15 cellular contexts compared by ENCODE assay signal in genomic region chr9:131263701-131264100, GRCh38. TPM values are rescaled to one million over a fixed set of nuclear protein-coding genes. Genes with fewer than 3 reads are reported as not detected.
A peak's percentile ranks its signal among the peaks of the same experiment; 100 is the strongest.
DNase-seq lines count a peak whose midpoint lies in the region; ATAC-seq and TF ChIP-seq lines count a peak whose summit lies in the region.
"Had no signal": no experiment of that assay in that cellular context is flagged by ENCODE, and none has a peak within 500 bp of the region (broad histone marks: within the 10 kb centered on the region; RNA-seq: fewer than 3 reads in every experiment).

No MANE protein-coding gene starts in this region.

- CTCF ChIA-PET in CD8-positive, alpha-beta T cell (lab: Charles Lee), result interaction anchor here (0.6 to 1.3 kb wide), 3 partner anchors 11 to 1681 kb away, joined by 3 to 4 read pairs (median 3); partner anchors contain the start of gene TSC1

- no peak for DNase-seq in T-helper 2 cell treated with Interferon-gamma antibody and Interleukin-4, amounts not matched to agents 5 μg/mL and 100 μg/mL, for 36 hours (ENCODE audit: low spot score)
- DNase-seq in T-helper 2 cell, result no peak
- no peak for DNase-seq in CD8-positive, alpha-beta T cell
- DNase-seq in activated naive CD4-positive, alpha-beta T cell treated with anti-CD3 and anti-CD28 coated beads, Interleukin-2, amount 50 U/mL, for 72 hours (ENCODE audit: low spot score in 2 of 2), result no peak
- DNase-seq in naive thymus-derived CD8-positive, alpha-beta T cell, result peak in 1 of 10 donors; percentile 23
- DNase-seq in H4 (ENCODE audit: low spot score), result no peak
- DNase-seq: Caco-2, esophagus squamous epithelium, NCI-H1436 treated with DMSO at 0.1 percent for 48 hours, NCI-H446 treated with DMSO at 0.1 percent for 48 hours had no signal

- H3K4me1 Mint-ChIP-seq in T-helper 2 cell treated with Interferon-gamma antibody and Interleukin-4, amounts not matched to agents 5 μg/mL and 100 μg/mL, for 36 hours (ENCODE audit: low read depth), result peaks cover 48% of the 10 kb centered on the region
- H3K4me1 Mint-ChIP-seq in CD8-positive, alpha-beta T cell (ENCODE audit: low read depth), result peaks cover 76% of the 10 kb centered on the region
- peaks cover 29 to 86% (median 78%) of the 10 kb centered on the region in 4 donors for H3K4me1 Mint-ChIP-seq in naive thymus-derived CD8-positive, alpha-beta T cell

- H3K4me3 Mint-ChIP-seq in T-helper 2 cell treated with Interferon-gamma antibody and Interleukin-4, amounts not matched to agents 5 μg/mL and 100 μg/mL, for 36 hours, result peak overlapping the region; percentile 68
- H3K4me3 Mint-ChIP-seq in CD8-positive, alpha-beta T cell, result peak overlapping the region; percentile 82
- peak overlapping the region; percentile 73 to 99 (median 92) for H3K4me3 Mint-ChIP-seq in naive thymus-derived CD8-positive, alpha-beta T cell

- no peak for TF ChIP-seq EP300 in gastroesophageal sphincter (IDR thresholded peaks at IDR 0.05)

- peak overlapping the region; percentile 50 for H3K27ac ChIP-seq in CD8-positive, alpha-beta T cell (ENCODE audit: low read depth, low read length)
- no peak overlapping the region for H3K27ac ChIP-seq in gastroesophageal sphincter
- H3K27ac ChIP-seq: ascending aorta, esophagus squamous epithelium, SJSA1, thoracic aorta had no signal

- no peak for ATAC-seq in CD8-positive, alpha-beta T cell
- no peak for ATAC-seq in activated naive CD4-positive, alpha-beta T cell treated with anti-CD3 and anti-CD28 coated beads, Interleukin-2, amount 50 U/mL, for 72 hours
- no peak for ATAC-seq in naive thymus-derived CD8-positive, alpha-beta T cell
- no peak for ATAC-seq in gastroesophageal sphincter
- ATAC-seq in HG03521 (IDR thresholded peaks at IDR 0.05; ENCODE audit: unreplicated experiment), result no peak

- no peaks in the 10 kb centered on the region for H3K9me3 Mint-ChIP-seq in T-helper 2 cell treated with Interferon-gamma antibody and Interleukin-4, amounts not matched to agents 5 μg/mL and 100 μg/mL, for 36 hours
- no peaks in the 10 kb centered on the region for H3K9me3 Mint-ChIP-seq in CD8-positive, alpha-beta T cell
- H3K9me3 Mint-ChIP-seq in activated naive CD4-positive, alpha-beta T cell treated with anti-CD3 and anti-CD28 coated beads, Interleukin-2, amount 50 U/mL, for 72 hours, result no peaks in the 10 kb centered on the region
- no peaks in the 10 kb centered on the region for H3K9me3 Mint-ChIP-seq in naive thymus-derived CD8-positive, alpha-beta T cell

- POLR2A ChIA-PET in CD8-positive, alpha-beta T cell (lab: Charles Lee), result interaction anchor here (0.7 to 19.9 kb wide), 4 partner anchors 7 to 1780 kb away, joined by 5 to 490 read pairs (median 10); no protein-coding TSS in a partner anchor
- POLR2A ChIA-PET in naive thymus-derived CD8-positive, alpha-beta T cell (lab: Charles Lee), result interaction anchor here (0.5 to 27.2 kb wide), 7 partner anchors 5 to 237 kb away, joined by 3 to 1403 read pairs (median 3); partner anchors contain the start of genes FAM78A and NUP214

- H3K4me3 ChIP-seq in CD8-positive, alpha-beta T cell (ENCODE audit: low read depth, low read length), result peak overlapping the region; percentile 7
- H3K4me3 ChIP-seq in gastroesophageal sphincter, result no peak overlapping the region
- H3K4me3 ChIP-seq: ascending aorta, esophagus squamous epithelium, SJSA1, thoracic aorta had no signal

- no peaks in the 10 kb centered on the region for H3K27me3 Mint-ChIP-seq in T-helper 2 cell treated with Interferon-gamma antibody and Interleukin-4, amounts not matched to agents 5 μg/mL and 100 μg/mL, for 36 hours (ENCODE audit: low read depth)
- H3K27me3 Mint-ChIP-seq in CD8-positive, alpha-beta T cell (ENCODE audit: low read depth), result no peaks in the 10 kb centered on the region
- no peaks in the 10 kb centered on the region for H3K27me3 Mint-ChIP-seq in naive thymus-derived CD8-positive, alpha-beta T cell

- H3K36me3 ChIP-seq in CD8-positive, alpha-beta T cell (ENCODE audit: insufficient read depth, low read length), result peaks cover 29% of the 10 kb centered on the region
- H3K36me3 ChIP-seq in gastroesophageal sphincter, result peaks cover 0 to 26% of the 10 kb centered on the region in 2 donors
- H3K36me3 ChIP-seq: SJSA1, thoracic aorta had no signal

- peaks cover 55% of the 10 kb centered on the region for H3K36me3 Mint-ChIP-seq in T-helper 2 cell treated with Interferon-gamma antibody and Interleukin-4, amounts not matched to agents 5 μg/mL and 100 μg/mL, for 36 hours (ENCODE audit: low read depth)
- H3K36me3 Mint-ChIP-seq in CD8-positive, alpha-beta T cell, result peaks cover 63% of the 10 kb centered on the region
- H3K36me3 Mint-ChIP-seq in activated naive CD4-positive, alpha-beta T cell treated with anti-CD3 and anti-CD28 coated beads, Interleukin-2, amount 50 U/mL, for 72 hours, result peaks cover 11 to 26% of the 10 kb centered on the region in 2 donors
- H3K36me3 Mint-ChIP-seq in naive thymus-derived CD8-positive, alpha-beta T cell, result peaks cover 5 to 59% (median 20%) of the 10 kb centered on the region in 3 donors

- 86 to 96% methylated on average over 2 of the region's 6 CpGs for WGBS in gastroesophageal sphincter (ENCODE audit: low coverage in 1 of 2), 2 donors

- TF ChIP-seq CTCF in CD8-positive, alpha-beta T cell (IDR thresholded peaks at IDR 0.05), result no peak
- no peak for TF ChIP-seq CTCF in gastroesophageal sphincter (IDR thresholded peaks at IDR 0.05)

- TF ChIP-seq POLR2A in gastroesophageal sphincter (IDR thresholded peaks at IDR 0.05), result no peak

- H3K27me3 ChIP-seq in CD8-positive, alpha-beta T cell (ENCODE audit: insufficient read depth, low read length), result no peaks in the 10 kb centered on the region
- no peaks in the 10 kb centered on the region for H3K27me3 ChIP-seq in gastroesophageal sphincter
- H3K27me3 ChIP-seq: ascending aorta, esophagus squamous epithelium, SJSA1 had no signal

- intact Hi-C loops in CD8-positive, alpha-beta T cell (cut with DNase I, micrococcal nuclease), result no loop called here

- peak overlapping the region; percentile 67 for H3K27ac Mint-ChIP-seq in T-helper 2 cell treated with Interferon-gamma antibody and Interleukin-4, amounts not matched to agents 5 μg/mL and 100 μg/mL, for 36 hours
- peak overlapping the region; percentile 99 for H3K27ac Mint-ChIP-seq in CD8-positive, alpha-beta T cell
- peak overlapping the region; percentile 85 to 93 for H3K27ac Mint-ChIP-seq in activated naive CD4-positive, alpha-beta T cell treated with anti-CD3 and anti-CD28 coated beads, Interleukin-2, amount 50 U/mL, for 72 hours
- peak overlapping the region; percentile 98 to 100 (median 99) for H3K27ac Mint-ChIP-seq in naive thymus-derived CD8-positive, alpha-beta T cell

- peaks cover 88% of the 10 kb centered on the region for H3K4me1 ChIP-seq in CD8-positive, alpha-beta T cell (ENCODE audit: insufficient read depth, low read length)
- H3K4me1 ChIP-seq in gastroesophageal sphincter, result peaks cover 0 to 6% (median 0%) of the 10 kb centered on the region in 3 donors
- H3K4me1 ChIP-seq: ascending aorta, Caco-2, SJSA1 had no signal

- no peaks in the 10 kb centered on the region for H3K9me3 ChIP-seq in CD8-positive, alpha-beta T cell (ENCODE audit: low read length)
- H3K9me3 ChIP-seq in gastroesophageal sphincter, result no peaks in the 10 kb centered on the region
- H3K9me3 ChIP-seq: ascending aorta, Caco-2, esophagus squamous epithelium, SJSA1, thoracic aorta had no signal

RNA-seq across cellular contexts. Expression of gene FAM78A, which starts 12.6 kb away (rescaled TPM):
- 10 to 100 TPM; 44.0 to 44.2 TPM for total RNA-seq in CD8-positive, alpha-beta T cell
- total RNA-seq in activated naive CD4-positive, alpha-beta T cell treated with anti-CD3 and anti-CD28 coated beads, Interleukin-2, amount 50 U/mL, for 72 hours, result 10 to 100 TPM; 23.0 to 45.7 TPM
- 10 to 100 TPM; 79.6 to 80.9 TPM for total RNA-seq in naive thymus-derived CD8-positive, alpha-beta T cell
- 10 to 100 TPM; 12.2 to 28.1 (median 12.7) TPM for polyA plus RNA-seq in naive thymus-derived CD8-positive, alpha-beta T cell
- 1 to 10 TPM in 3 of 4 donors, under 1 TPM in 1; 0.78 to 5.4 (median 2.9) TPM for total RNA-seq in gastroesophageal sphincter
- total RNA-seq in H4 (2014; rRNA removed; shearing (Covaris generic)), result 0.29 and 0.87 TPM in 2 replicates

RNA-seq across cellular contexts. Expression of gene PLPP7, which starts 25.8 kb away (rescaled TPM):
- total RNA-seq in CD8-positive, alpha-beta T cell, result not detected
- under 1 TPM; 0.14 to 0.37 TPM for total RNA-seq in activated naive CD4-positive, alpha-beta T cell treated with anti-CD3 and anti-CD28 coated beads, Interleukin-2, amount 50 U/mL, for 72 hours
- total RNA-seq in naive thymus-derived CD8-positive, alpha-beta T cell, result under 1 TPM; 0.82 to 0.86 TPM
- polyA plus RNA-seq in naive thymus-derived CD8-positive, alpha-beta T cell, result under 1 TPM in 2 of 3 donors, not detected in 1; 0.45 to 0.57 TPM
- total RNA-seq in gastroesophageal sphincter, result 10 to 100 TPM in 3 of 4 donors, 1 to 10 TPM in 1; 9.7 to 21.1 (median 12.0) TPM
- 0.19 TPM in 1 of 2 replicates, not detected in the other for total RNA-seq in H4 (2014; rRNA removed; shearing (Covaris generic))
